ENCODE assay signal across 24 cellular contexts in the genomic region with DNA sequence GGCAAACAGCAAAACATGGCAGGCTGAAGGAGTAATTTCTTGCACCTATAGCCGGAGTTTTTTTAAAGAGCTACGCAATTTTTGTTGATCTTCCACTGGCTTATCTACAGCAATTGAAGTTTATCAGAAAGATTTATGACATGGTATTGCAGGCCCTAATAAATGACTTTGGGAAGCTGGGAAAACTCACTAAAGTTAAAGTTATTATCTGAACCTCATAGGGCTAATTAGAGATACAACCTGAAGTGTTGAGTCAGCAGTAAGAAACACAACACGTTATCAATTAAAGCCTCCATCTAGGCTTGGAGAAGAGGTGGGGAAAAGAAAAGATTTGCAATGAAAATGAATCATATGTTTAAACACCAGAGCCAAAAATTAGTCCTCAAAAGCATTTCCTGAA.
"Had no signal": no experiment of that assay in that cellular context is flagged by ENCODE, and none has a peak within 500 bp of the region (broad histone marks: within the 10 kb centered on the region; RNA-seq: fewer than 3 reads in every experiment).

No MANE protein-coding gene starts in this region.

- H3K9me3 ChIP-seq: mucosa of descending colon, pancreas, tibial artery, upper lobe of left lung, uterus had no signal

- H3K4me3 ChIP-seq: mucosa of descending colon, neural progenitor cell, pancreas, tibial artery, upper lobe of left lung, uterus had no signal

- H3K27me3 ChIP-seq: foreskin keratinocyte, neural progenitor cell, pancreas, upper lobe of left lung, uterus had no signal

- H3K4me1 Mint-ChIP-seq: natural killer cell; stimulated activated effector memory CD8-positive, alpha-beta T cell treated with anti-CD3 and anti-CD28 coated beads, Interleukin-12 subunit alpha, Interleukin-12 subunit beta, amount 100 ng/mL, for 72 hours had no signal

- H3K4me1 ChIP-seq: foreskin keratinocyte, upper lobe of left lung, uterus had no signal

- H3K9ac ChIP-seq: neural progenitor cell had no signal

- H3K36me3 ChIP-seq: neural progenitor cell, pancreas, tibial artery, upper lobe of left lung, uterus had no signal

- H3K27ac ChIP-seq: foreskin keratinocyte, neural progenitor cell, pancreas, tibial artery, upper lobe of left lung, uterus had no signal

- H3K27ac Mint-ChIP-seq: dendritic cell treated with granulocyte-macrophage colony-stimulating factor and Interleukin-4, amounts not matched to agents 40 ng/mL and 50 ng/mL, for 4 days; natural killer cell; neural progenitor cell; progenitor cell of endocrine pancreas; stimulated activated effector memory CD8-positive, alpha-beta T cell treated with anti-CD3 and anti-CD28 coated beads, Interleukin-12 subunit alpha, Interleukin-12 subunit beta, amount 100 ng/mL, for 72 hours; stimulated activated naive CD8-positive, alpha-beta T cell treated with anti-CD3 and anti-CD28 coated beads, Interleukin-15, Interleukin-2, amounts not matched to agents 100 ng/mL and 50 ng/mL, for 24 hours had no signal

- H3K36me3 Mint-ChIP-seq: natural killer cell; neural progenitor cell; stimulated activated effector memory CD8-positive, alpha-beta T cell treated with anti-CD3 and anti-CD28 coated beads, Interleukin-12 subunit alpha, Interleukin-12 subunit beta, amount 100 ng/mL, for 72 hours had no signal

- ATAC-seq: foreskin keratinocyte; left lobe of liver; mucosa of descending colon; natural killer cell; pancreas; right cardiac atrium; stimulated activated effector memory CD8-positive, alpha-beta T cell treated with anti-CD3 and anti-CD28 coated beads, Interleukin-12 subunit alpha, Interleukin-12 subunit beta, amount 100 ng/mL, for 72 hours had no signal

- H3K27me3 Mint-ChIP-seq: dendritic cell treated with granulocyte-macrophage colony-stimulating factor and Interleukin-4, amounts not matched to agents 40 ng/mL and 50 ng/mL, for 4 days; progenitor cell of endocrine pancreas; stimulated activated naive CD8-positive, alpha-beta T cell treated with anti-CD3 and anti-CD28 coated beads, Interleukin-15, Interleukin-2, amounts not matched to agents 100 ng/mL and 50 ng/mL, for 24 hours had no signal

- H3K4me3 Mint-ChIP-seq: dendritic cell treated with granulocyte-macrophage colony-stimulating factor and Interleukin-4, amounts not matched to agents 40 ng/mL and 50 ng/mL, for 4 days; natural killer cell; neural progenitor cell; stimulated activated effector memory CD8-positive, alpha-beta T cell treated with anti-CD3 and anti-CD28 coated beads, Interleukin-12 subunit alpha, Interleukin-12 subunit beta, amount 100 ng/mL, for 72 hours; stimulated activated naive CD8-positive, alpha-beta T cell treated with anti-CD3 and anti-CD28 coated beads, Interleukin-15, Interleukin-2, amounts not matched to agents 100 ng/mL and 50 ng/mL, for 24 hours had no signal

- FAIRE-seq: colon, endothelial cell of umbilical vein, pancreas had no signal

- H2AFZ ChIP-seq: neural progenitor cell had no signal

- H3K9me3 Mint-ChIP-seq: dendritic cell treated with granulocyte-macrophage colony-stimulating factor and Interleukin-4, amounts not matched to agents 40 ng/mL and 50 ng/mL, for 4 days; neural progenitor cell had no signal

- DNase-seq: erythroblast; foreskin keratinocyte; head of caudate nucleus; hippocampal formation; islet precursor cell; mammary epithelial cell; mucosa of descending colon; natural killer cell; occipital lobe; pancreas; right cardiac atrium; stimulated activated CD4-positive, alpha-beta T cell treated with anti-CD3 and anti-CD28 coated beads, Interleukin-4, amount 100 ng/mL, for 1 hour; stimulated activated CD8-positive, alpha-beta memory T cell treated with anti-CD3 and anti-CD28 coated beads, Interleukin-4, amount 100 ng/mL, for 48 hours; tibial artery; upper lobe of left lung; uterus had no signal

- H3K4me2 ChIP-seq: neural progenitor cell had no signal
